Comparison of ENCODE assay signal across 7 cellular contexts in the genomic region with DNA sequence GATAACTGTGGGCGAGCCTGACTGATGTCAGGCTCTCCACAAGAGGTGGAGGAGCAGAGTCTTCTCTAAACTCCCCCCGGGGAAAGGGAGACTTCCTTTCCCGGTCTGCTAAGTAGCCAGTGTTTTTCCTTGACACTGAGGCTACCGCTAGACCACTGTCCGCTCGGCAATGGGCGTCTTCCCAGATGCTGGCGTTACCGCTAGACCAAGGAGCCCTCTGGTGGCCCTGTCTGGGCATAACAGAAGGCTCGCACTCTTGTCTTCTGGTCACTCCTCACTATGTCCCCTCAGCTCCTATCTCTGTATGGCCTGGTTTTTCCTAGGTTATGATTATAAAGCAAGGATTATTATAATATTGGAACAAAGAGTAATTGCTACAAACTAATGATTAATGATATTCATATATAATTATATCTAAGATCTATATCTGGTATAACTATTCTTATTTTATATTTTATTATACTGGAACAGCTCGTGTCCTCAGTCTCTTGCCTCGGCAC.
A peak's percentile ranks its signal among the peaks of the same experiment; 100 is the strongest.
DNase-seq lines count a peak whose midpoint lies in the region; TF ChIP-seq lines count a peak whose summit lies in the region.
"Not testable (repeated sequence)": the region's sequence is repeated elsewhere in the genome, so short reads cannot be mapped to it uniquely, and the experiment has no call there.

No MANE protein-coding gene starts in this region.

- not testable (repeated sequence) for H3K27ac Mint-ChIP-seq in osteocyte (ENCODE audit: unreplicated experiment)

- not testable (repeated sequence) for H3K9ac ChIP-seq in KMS-11

- WGBS in hepatocyte (ENCODE audit: low lambda C conversion rate, missing lambda C conversion rate): 62% methylated on average over 12 of the region's 12 CpGs

- not testable (repeated sequence) for BruUV-seq in OCI-LY7 (replicated peaks; lab: Mats Ljungman, UMichigan)

- H3K9me2 ChIP-seq in OCI-LY7 (ENCODE audit: insufficient read depth, low read length); hepatocyte (replicated peaks; ENCODE audit: insufficient read depth): not testable (repeated sequence)

- not testable (repeated sequence) for H3K4me3 ChIP-seq in KMS-11 (IDR thresholded peaks at IDR 0.05; ENCODE audit: insufficient read depth, low read depth, low read length); OCI-LY7 (ENCODE audit: low read depth, low read length, poor library complexity, severe bottlenecking); WERI-Rb-1 (ENCODE audit: low read depth, low read length); hepatocyte

- DNase-seq in GM10266 (ENCODE audit: extremely low spot score); OCI-LY7 (ENCODE audit: low spot score); hepatocyte (ENCODE audit: low spot score); osteocyte (ENCODE audit: extremely low spot score, unreplicated experiment): not testable (repeated sequence)
- DNase-seq in WERI-Rb-1: peak; percentile 16
- peak; percentile 10 for DNase-seq in dermis blood vessel endothelial cell

- H3K27ac ChIP-seq in KMS-11; OCI-LY7 (ENCODE audit: low read depth, low read length, poor library complexity, severe bottlenecking); WERI-Rb-1; hepatocyte: not testable (repeated sequence)

- H3K4me2 ChIP-seq in KMS-11; OCI-LY7 (ENCODE audit: low read length); hepatocyte: not testable (repeated sequence)

- not testable (repeated sequence) for H3K4me3 Mint-ChIP-seq in osteocyte (ENCODE audit: unreplicated experiment)

- H3K36me3 Mint-ChIP-seq in osteocyte (ENCODE audit: unreplicated experiment): not testable (repeated sequence)

- intact Hi-C loops in OCI-LY7 (cut with micrococcal nuclease; ENCODE audit: unreplicated experiment): not testable (repeated sequence)

- H4K20me1 ChIP-seq in KMS-11 (ENCODE audit: insufficient read depth); OCI-LY7 (ENCODE audit: insufficient read depth, low read length); hepatocyte (ENCODE audit: insufficient read depth, poor library complexity, severe bottlenecking): not testable (repeated sequence)

- not testable (repeated sequence) for H3K4me1 ChIP-seq in KMS-11 (ENCODE audit: low read depth, poor library complexity, severe bottlenecking); OCI-LY7 (ENCODE audit: insufficient read depth, low read length, poor library complexity, severe bottlenecking); hepatocyte (ENCODE audit: insufficient read depth)

- H3K27me3 Mint-ChIP-seq in osteocyte (ENCODE audit: unreplicated experiment): peaks cover 12% of the 10 kb centered on the region

- CTCF ChIA-PET in OCI-LY7 (lab: Charles Lee; ENCODE audit: unreplicated experiment): not testable (repeated sequence)

- TF ChIP-seq CTCF in GM10266 (IDR thresholded peaks at IDR 0.05; ENCODE audit: control insufficient read depth, insufficient read depth, low read depth, missing control alignments): peak; percentile 21
- TF ChIP-seq CTCF in KMS-11 (conservative IDR thresholded peaks at IDR 0.05; ENCODE audit: low read depth, low read length): peak; percentile 39; the same call in 1 of the 2 replicates
- TF ChIP-seq CTCF in OCI-LY7 (conservative IDR thresholded peaks at IDR 0.05; ENCODE audit: low read length): peak; percentile 55
- 0 out of 2 replicates have a peak, but pooled peaks have one; percentile 4 for TF ChIP-seq CTCF in WERI-Rb-1 (IDR thresholded peaks at IDR 0.05; ENCODE audit: low read depth, low read length)
- peak; percentile 38 for TF ChIP-seq CTCF in hepatocyte (IDR thresholded peaks at IDR 0.05; ENCODE audit: poor library complexity)
- peak; percentile 65 for TF ChIP-seq CTCF in osteocyte (IDR thresholded peaks at IDR 0.05)

- H3K9me3 Mint-ChIP-seq in osteocyte (ENCODE audit: unreplicated experiment): not testable (repeated sequence)

- H3K4me1 Mint-ChIP-seq in osteocyte (ENCODE audit: unreplicated experiment): not testable (repeated sequence)

- not testable (repeated sequence) for H3K79me2 ChIP-seq in KMS-11 (ENCODE audit: insufficient read depth, low read depth); OCI-LY7 (ENCODE audit: insufficient read depth, low read depth, low read length); hepatocyte

- not testable (repeated sequence) for H3K27me3 ChIP-seq in KMS-11 (ENCODE audit: insufficient read depth, low read depth); hepatocyte
- H3K27me3 ChIP-seq in WERI-Rb-1 (ENCODE audit: insufficient read depth, low read depth, severe bottlenecking): peaks cover 31% of the 10 kb centered on the region

- POLR2A ChIA-PET in OCI-LY7 (lab: Charles Lee): not testable (repeated sequence)

- not testable (repeated sequence) for H3K9me3 ChIP-seq in OCI-LY7 (ENCODE audit: low read length); WERI-Rb-1 (ENCODE audit: severe bottlenecking); hepatocyte (ENCODE audit: low read depth)

- peak overlapping the region; percentile 52; the same call in 1 of the 2 replicates for H2AFZ ChIP-seq in KMS-11 (ENCODE audit: low read depth)
- not testable (repeated sequence) for H2AFZ ChIP-seq in OCI-LY7 (ENCODE audit: low read length); hepatocyte

- not testable (repeated sequence) for H3K36me3 ChIP-seq in KMS-11 (ENCODE audit: insufficient read depth); OCI-LY7 (ENCODE audit: insufficient read depth, low read length); WERI-Rb-1; hepatocyte (replicated peaks; ENCODE audit: insufficient read depth, low read depth)

Comparison
In these comparisons a context has a peak if more than half of its experiments do, and no peak if none do; other contexts are left out.
1. CTCF ChIP-seq: peak in every context shown above with its lines; median percentile 65 in osteocyte; 55 in OCI-LY7; 39 in KMS-11; 38 in hepatocyte; 21 in GM10266; 4 in WERI-Rb-1.